14 cellular contexts compared by ENCODE assay signal in the genomic region with DNA sequence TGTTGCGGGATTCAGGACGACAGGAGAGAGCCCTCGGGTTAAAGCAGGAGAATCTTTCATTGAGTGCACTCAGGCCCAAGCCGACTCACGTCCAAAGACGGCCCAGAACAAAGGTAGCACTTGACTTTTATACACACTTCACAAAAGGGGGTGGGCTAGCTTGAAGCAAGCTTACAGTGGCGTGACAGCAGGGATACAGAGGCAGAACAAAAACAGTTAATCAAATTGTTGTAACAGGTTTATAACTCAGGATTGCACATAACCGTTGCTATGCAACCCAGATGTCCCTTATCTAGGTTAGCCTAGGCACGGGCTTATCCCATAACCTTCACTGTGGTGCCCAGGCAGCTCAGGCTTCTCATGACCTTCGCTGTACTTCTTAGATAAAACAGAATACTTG. TPM values are rescaled to one million over a fixed set of nuclear protein-coding genes. Genes with fewer than 3 reads are reported as not detected.
DNase-seq lines count a peak whose midpoint lies in the region; ATAC-seq and TF ChIP-seq lines count a peak whose summit lies in the region.
"Had no signal": no experiment of that assay in that cellular context is flagged by ENCODE, and none has a peak within 500 bp of the region (broad histone marks: within the 10 kb centered on the region; RNA-seq: fewer than 3 reads in every experiment).

No MANE protein-coding gene starts in this region.

- no peak for TF ChIP-seq CTCF in CD8-positive, alpha-beta T cell (IDR thresholded peaks at IDR 0.05)
- TF ChIP-seq CTCF in HEK293 (tag by site-specific recombination; IDR thresholded peaks at IDR 0.05) (no peak), SU-DHL-6 (IDR thresholded peaks at IDR 0.05; ENCODE audit: insufficient read depth, low read length, poor library complexity, severe bottlenecking) (no peak)

- H3K27ac Mint-ChIP-seq in CD8-positive, alpha-beta T cell, result no peak overlapping the region

- H3K9me3 ChIP-seq in CD8-positive, alpha-beta T cell (ENCODE audit: low read length), result no peaks in the 10 kb centered on the region
- H3K9me3 ChIP-seq in HEK293 (ENCODE audit: control insufficient read depth, insufficient read depth, low read depth, low read length) (no peaks in the 10 kb centered on the region), SU-DHL-6 (ENCODE audit: insufficient read depth, low read length) (no peaks in the 10 kb centered on the region)
- H3K9me3 ChIP-seq: upper lobe of left lung had no signal

- intact Hi-C loops in CD8-positive, alpha-beta T cell (cut with DNase I, micrococcal nuclease), result no loop called here

- H3K4me3 ChIP-seq in CD8-positive, alpha-beta T cell (ENCODE audit: low read depth, low read length), result no peak overlapping the region
- H3K4me3 ChIP-seq in HEK293 (ENCODE audit: low read depth, low read length) (no peak overlapping the region), SU-DHL-6 (ENCODE audit: insufficient read depth, low read length, poor library complexity, severe bottlenecking) (no peak overlapping the region)

- peaks cover 23% of the 10 kb centered on the region for H3K4me1 Mint-ChIP-seq in CD8-positive, alpha-beta T cell (ENCODE audit: low read depth)

- peaks cover 25% of the 10 kb centered on the region for H3F3A ChIP-seq in SU-DHL-6 (ENCODE audit: insufficient read depth)

- no peaks in the 10 kb centered on the region for H3K9me3 Mint-ChIP-seq in CD8-positive, alpha-beta T cell
- H3K9me3 Mint-ChIP-seq: dendritic cell treated with granulocyte-macrophage colony-stimulating factor and Interleukin-4, amounts not matched to agents 40 ng/mL and 50 ng/mL, for 4 days had no signal

- no peak overlapping the region for H3K27ac ChIP-seq in CD8-positive, alpha-beta T cell (ENCODE audit: low read depth, low read length)
- H3K27ac ChIP-seq in HEK293 (ENCODE audit: extremely low read depth, low read depth, low read length) (peak overlapping the region; percentile 41), SU-DHL-6 (ENCODE audit: low read depth, low read length) (peak overlapping the region; percentile 25; the same call in 1 of the 2 replicates), caudate nucleus (ENCODE audit: low read depth, low read length) (no peak overlapping the region)
- H3K27ac ChIP-seq: HL-60 had no signal

- POLR2A ChIA-PET in CD8-positive, alpha-beta T cell (lab: Charles Lee), result no interaction called here
- POLR2A ChIA-PET in HEK293 (lab: Yijun Ruan, JAX), result interaction anchor here (1.3 kb wide), 1 partner anchor 53 kb away, joined by 3 read pairs; a partner anchor contains a TSS

- H4K20me1 ChIP-seq in SU-DHL-6 (ENCODE audit: low read depth, low read length), result no peaks in the 10 kb centered on the region

- H3K27me3 Mint-ChIP-seq in CD8-positive, alpha-beta T cell (ENCODE audit: low read depth), result no peaks in the 10 kb centered on the region
- H3K27me3 Mint-ChIP-seq: dendritic cell treated with granulocyte-macrophage colony-stimulating factor and Interleukin-4, amounts not matched to agents 40 ng/mL and 50 ng/mL, for 4 days had no signal

- H3K36me3 Mint-ChIP-seq in CD8-positive, alpha-beta T cell, result peaks cover 34% of the 10 kb centered on the region

- H2AFZ ChIP-seq in SU-DHL-6 (ENCODE audit: low read depth, low read length, severe bottlenecking), result no peak overlapping the region

- H3K27me3 ChIP-seq in CD8-positive, alpha-beta T cell (ENCODE audit: insufficient read depth, low read length), result no peaks in the 10 kb centered on the region
- H3K27me3 ChIP-seq in SU-DHL-6 (ENCODE audit: low read length), result no peaks in the 10 kb centered on the region
- H3K27me3 ChIP-seq: upper lobe of left lung had no signal

- peaks cover 13% of the 10 kb centered on the region for H3K4me1 ChIP-seq in CD8-positive, alpha-beta T cell (ENCODE audit: insufficient read depth, low read length)
- peaks cover 17% of the 10 kb centered on the region for H3K4me1 ChIP-seq in HEK293 (ENCODE audit: control insufficient read depth, insufficient read depth, low read length)

- no peak overlapping the region for H3K4me2 ChIP-seq in SU-DHL-6 (ENCODE audit: low read depth, low read length, poor library complexity, severe bottlenecking)

- ATAC-seq in CD8-positive, alpha-beta T cell, result no peak
- ATAC-seq in stimulated activated naive CD8-positive, alpha-beta T cell treated with anti-CD3 and anti-CD28 coated beads, Interleukin-15, Interleukin-2, amounts not matched to agents 100 U/mL and 50 U/mL, for 24 hours, result no peak

- peaks cover 42% of the 10 kb centered on the region for H3K79me2 ChIP-seq in SU-DHL-6 (ENCODE audit: insufficient read depth, low read length)

- CTCF ChIA-PET in CD8-positive, alpha-beta T cell (lab: Charles Lee), result no interaction called here
- CTCF ChIA-PET in HEK293 (lab: Yijun Ruan, JAX), result interaction anchor here (0.6 kb wide), 1 partner anchor 28 kb away, joined by 3 read pairs; no protein-coding TSS in a partner anchor

- H3K9ac ChIP-seq in SU-DHL-6 (ENCODE audit: low read length), result no peak overlapping the region

- no peak for DNase-seq in CD8-positive, alpha-beta T cell
- DNase-seq in left kidney (ENCODE audit: low read depth, low spot score) (peak; percentile 70), ecto neural progenitor cell (ENCODE audit: low spot score) (no peak), SHP77 treated with DMSO at 0.1 percent for 48 hours (lab: John Stamatoyannopoulos, UW) (no peak), caudate nucleus (lab: John Stamatoyannopoulos, UW) (no peak)
- DNase-seq in stimulated activated naive CD8-positive, alpha-beta T cell treated with anti-CD3 and anti-CD28 coated beads, Interleukin-15, Interleukin-2, amounts not matched to agents 100 U/mL and 50 U/mL, for 24 hours, result no peak
- DNase-seq: activated CD4-positive, CD25-positive, alpha-beta regulatory T cell treated with anti-CD3 and anti-CD28 coated beads, Interleukin-2, amount 50 U/mL, for 72 hours; activated effector memory CD4-positive, alpha-beta T cell treated with Interleukin-2 at 50 U/mL for 16 hours; retina; upper lobe of left lung had no signal

- H3K36me3 ChIP-seq in CD8-positive, alpha-beta T cell (ENCODE audit: insufficient read depth, low read length), result no peaks in the 10 kb centered on the region
- H3K36me3 ChIP-seq in HEK293 (ENCODE audit: control insufficient read depth in 2 of 2, insufficient read depth in 1 of 2, low read length in 2 of 2), result peaks cover 26 to 30% of the 10 kb centered on the region in 2 experiments
- no peaks in the 10 kb centered on the region for H3K36me3 ChIP-seq in SU-DHL-6 (ENCODE audit: low read length)

- H3K9me2 ChIP-seq in SU-DHL-6 (replicated peaks; ENCODE audit: insufficient read depth, low read length), result no peaks in the 10 kb centered on the region

- H3K4me3 Mint-ChIP-seq in CD8-positive, alpha-beta T cell, result peak overlapping the region; percentile 35

TF ChIP-seq in HEK293, 187 proteins besides CTCF, POLR2A, EP300 and RAD21 (continues in another document):
- TF ChIP-seq IKZF3 (tag by site-specific recombination; IDR thresholded peaks at IDR 0.05) (peak; percentile 65), OSR2 (tag by site-specific recombination; IDR thresholded peaks at IDR 0.05) (peak; percentile 72), BCL11A (tag by site-specific recombination; IDR thresholded peaks at IDR 0.05; ENCODE audit: low read depth) (no peak), ZSCAN16 (tag by site-specific recombination; IDR thresholded peaks at IDR 0.05) (no peak), ZFHX2 (tag by site-specific recombination; conservative IDR thresholded peaks at IDR 0.05) (no peak), ZNF121 (tag by site-specific recombination; IDR thresholded peaks at IDR 0.05) (no peak), ZNF561 (tag by site-specific recombination; IDR thresholded peaks at IDR 0.05; ENCODE audit: borderline replicate concordance) (peak; percentile 61; the same call in 1 of the 2 replicates), ZNF10 (tag by site-specific recombination; IDR thresholded peaks at IDR 0.05) (no peak), ZNF600 (tag by site-specific recombination; IDR thresholded peaks at IDR 0.05) (0 out of 2 replicates have a peak, but pooled peaks have one; percentile 30), SCRT2 (tag by site-specific recombination; IDR thresholded peaks at IDR 0.05) (peak; percentile 44; the same call in 1 of the 2 replicates), ZXDB (tag by site-specific recombination; IDR thresholded peaks at IDR 0.05) (0 out of 2 replicates have a peak, but pooled peaks have one; percentile 21), ZNF596 (tag by site-specific recombination; IDR thresholded peaks at IDR 0.05) (0 out of 2 replicates have a peak, but pooled peaks have one; percentile 16), ZNF223 (tag by site-specific recombination; IDR thresholded peaks at IDR 0.05) (no peak), ZBTB8A (tag by site-specific recombination; IDR thresholded peaks at IDR 0.05) (0 out of 2 replicates have a peak, but pooled peaks have one; percentile 43), ZSCAN30 (tag by site-specific recombination; IDR thresholded peaks at IDR 0.05) (peak; percentile 70; the same call in 1 of the 2 replicates)
- TF ChIP-seq, protein P1, sequence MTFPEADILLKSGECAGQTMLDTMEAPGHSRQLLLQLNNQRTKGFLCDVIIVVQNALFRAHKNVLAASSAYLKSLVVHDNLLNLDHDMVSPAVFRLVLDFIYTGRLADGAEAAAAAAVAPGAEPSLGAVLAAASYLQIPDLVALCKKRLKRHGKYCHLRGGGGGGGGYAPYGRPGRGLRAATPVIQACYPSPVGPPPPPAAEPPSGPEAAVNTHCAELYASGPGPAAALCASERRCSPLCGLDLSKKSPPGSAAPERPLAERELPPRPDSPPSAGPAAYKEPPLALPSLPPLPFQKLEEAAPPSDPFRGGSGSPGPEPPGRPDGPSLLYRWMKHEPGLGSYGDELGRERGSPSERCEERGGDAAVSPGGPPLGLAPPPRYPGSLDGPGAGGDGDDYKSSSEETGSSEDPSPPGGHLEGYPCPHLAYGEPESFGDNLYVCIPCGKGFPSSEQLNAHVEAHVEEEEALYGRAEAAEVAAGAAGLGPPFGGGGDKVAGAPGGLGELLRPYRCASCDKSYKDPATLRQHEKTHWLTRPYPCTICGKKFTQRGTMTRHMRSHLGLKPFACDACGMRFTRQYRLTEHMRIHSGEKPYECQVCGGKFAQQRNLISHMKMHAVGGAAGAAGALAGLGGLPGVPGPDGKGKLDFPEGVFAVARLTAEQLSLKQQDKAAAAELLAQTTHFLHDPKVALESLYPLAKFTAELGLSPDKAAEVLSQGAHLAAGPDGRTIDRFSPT (tag by site-specific recombination; IDR thresholded peaks at IDR 0.05), result no peak

RNA-seq across cellular contexts. Expression of a gene that starts 2.0 kb away (rescaled TPM):
- total RNA-seq in CD8-positive, alpha-beta T cell, result 10 to 100 TPM; 41.9 to 42.1 TPM

RNA-seq across cellular contexts. Expression of a gene that starts 7.0 kb away (rescaled TPM):
- 10 to 100 TPM; 10.8 to 11.4 TPM for total RNA-seq in CD8-positive, alpha-beta T cell

RNA-seq across cellular contexts. Expression of a gene that starts 30.8 kb away (rescaled TPM):
- 100 to 1,000 TPM; 112 to 116 TPM for total RNA-seq in CD8-positive, alpha-beta T cell

RNA-seq across cellular contexts. Expression of a gene that starts 47.3 kb away (rescaled TPM):
- 100 to 1,000 TPM in 1 of 2 experiments, 10 to 100 TPM in 1; 98.9 to 114 TPM for total RNA-seq in CD8-positive, alpha-beta T cell

RNA-seq across cellular contexts. Expression of a gene that starts 53.3 kb away (rescaled TPM):
- total RNA-seq in CD8-positive, alpha-beta T cell, result 10 to 100 TPM; 26.9 to 30.2 TPM

Comparison
In these comparisons a context has a peak if more than half of its experiments do, and no peak if none do; other contexts are left out.
1. H3K27ac ChIP-seq: peak in HEK293 (single experiment) and SU-DHL-6 (single experiment); none in CD8-positive, alpha-beta T cell (single experiment) and caudate nucleus (single experiment).